In the genomic region with DNA sequence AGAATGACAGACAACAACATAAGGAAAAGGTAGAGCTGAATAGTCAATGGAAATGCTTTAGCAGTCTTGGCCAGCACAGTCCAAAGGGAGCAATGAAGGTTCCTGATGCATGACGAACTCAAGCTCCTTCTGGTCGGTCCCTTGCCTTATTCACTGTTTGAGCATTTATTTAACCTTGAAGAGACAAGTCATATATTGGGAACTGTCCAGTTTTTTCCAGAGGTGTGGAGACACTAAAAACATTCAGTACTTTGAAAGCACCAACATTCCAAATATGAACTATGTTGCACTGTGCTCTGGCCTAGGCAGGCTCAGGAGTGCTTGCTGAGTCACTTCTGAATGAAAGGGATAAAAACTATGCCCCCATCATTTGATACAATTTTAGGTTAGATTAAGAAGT, we compare ENCODE assay signal across 17 cellular contexts.
DNase-seq lines count a peak whose midpoint lies in the region; ATAC-seq and TF ChIP-seq lines count a peak whose summit lies in the region.
"Had no signal": no experiment of that assay in that cellular context is flagged by ENCODE, and none has a peak within 500 bp of the region (broad histone marks: within the 10 kb centered on the region; RNA-seq: fewer than 3 reads in every experiment).

No MANE protein-coding gene starts in this region.

- H3K79me2 ChIP-seq in PC-3 (ENCODE audit: low read length): no peaks in the 10 kb centered on the region
- H3K79me2 ChIP-seq in SK-N-SH (ENCODE audit: insufficient read depth): no peaks in the 10 kb centered on the region

- DNase-seq in PC-3: peak; percentile 10
- peak; percentile 87 for DNase-seq in renal cortical epithelial cell (ENCODE audit: low read depth)
- DNase-seq in RKO (ENCODE audit: low spot score): no peak
- DNase-seq in SK-N-SH: no peak
- DNase-seq in lower leg skin (ENCODE audit: low spot score in 2 of 2): no peak
- no peak for DNase-seq in stimulated activated CD4-positive, alpha-beta T cell treated with anti-CD3 and anti-CD28 coated beads, Interleukin-4, amount 100 ng/mL, for 24 hours
- DNase-seq: ACHN; C1 segment of cervical spinal cord; CD8-positive, alpha-beta memory T cell; HFFc6; NCI-H1092 treated with DMSO at 0.1 percent for 48 hours; NCI-H146; NCI-H2029 treated with DMSO at 0.1 percent for 48 hours; NCI-H2171; NCI-H526 had no signal

- H3K9me3 ChIP-seq in PC-3 (ENCODE audit: low read length) (no peaks in the 10 kb centered on the region), gastroesophageal sphincter (no peaks in the 10 kb centered on the region), SK-N-SH (no peaks in the 10 kb centered on the region)
- H3K9me3 ChIP-seq: SJSA1 had no signal

- TF ChIP-seq CTCF in PC-3 (conservative IDR thresholded peaks at IDR 0.05; ENCODE audit: low read depth, low read length): no peak
- no peak for TF ChIP-seq CTCF in gastroesophageal sphincter (IDR thresholded peaks at IDR 0.05)
- no peak for TF ChIP-seq CTCF in SK-N-SH (IDR thresholded peaks at IDR 0.05)
- TF ChIP-seq CTCF in lower leg skin (IDR thresholded peaks at IDR 0.05): no peak

- H3K36me3 ChIP-seq in PC-3 (ENCODE audit: low read depth, low read length): no peaks in the 10 kb centered on the region
- no peaks in the 10 kb centered on the region for H3K36me3 ChIP-seq in gastroesophageal sphincter
- no peaks in the 10 kb centered on the region for H3K36me3 ChIP-seq in SK-N-SH (replicated peaks in 1 of 2; ENCODE audit: control insufficient read depth in 1 of 2, insufficient read depth in 2 of 2, low read length in 1 of 2)
- H3K36me3 ChIP-seq: SJSA1 had no signal

- POLR2A ChIA-PET in PC-3 (lab: Charles Lee; ENCODE audit: unreplicated experiment): interaction anchor here (0.7 kb wide), 1 partner anchor 26 kb away, joined by 3 read pairs; no protein-coding TSS in a partner anchor
- POLR2A ChIA-PET in SK-N-SH (lab: Yijun Ruan, JAX): no interaction called here

- intact Hi-C loops in PC-3 (cut with micrococcal nuclease) (no loop called here), lower leg skin (cut with DNase I; ENCODE audit: low total_unique reads) (no loop called here)

- H3K4me3 ChIP-seq in PC-3 (ENCODE audit: low read length) (no peak overlapping the region), gastroesophageal sphincter (no peak overlapping the region), SK-N-SH (ENCODE audit: low read depth in 2 of 2, low read length in 1 of 2) (no peak overlapping the region), lower leg skin (ENCODE audit: low read depth, poor library complexity, severe bottlenecking) (no peak overlapping the region)
- H3K4me3 ChIP-seq: SJSA1 had no signal

- no peaks in the 10 kb centered on the region for H3K27me3 ChIP-seq in PC-3 (ENCODE audit: low read length)
- no peaks in the 10 kb centered on the region for H3K27me3 ChIP-seq in gastroesophageal sphincter
- no peaks in the 10 kb centered on the region for H3K27me3 ChIP-seq in SK-N-SH (ENCODE audit: insufficient read depth)
- H3K27me3 ChIP-seq: SJSA1 had no signal

- ATAC-seq in PC-3 (no peak), gastroesophageal sphincter (peak; percentile 19)

- H3K4me1 ChIP-seq in PC-3 (ENCODE audit: insufficient read depth, low read length) (peaks cover 25% of the 10 kb centered on the region), gastroesophageal sphincter (peaks cover 0 to 6% (median 0%) of the 10 kb centered on the region in 3 donors), SK-N-SH (ENCODE audit: control insufficient read depth in 1 of 2, insufficient read depth in 2 of 2, low read depth in 1 of 2, low read length in 1 of 2) (peaks cover 0 to 6% of the 10 kb centered on the region in 2 experiments; a peak in 1 of 4 replicates)
- H3K4me1 ChIP-seq: SJSA1 had no signal

- H3K9me2 ChIP-seq in PC-3 (replicated peaks; ENCODE audit: low read length) (no peaks in the 10 kb centered on the region), SK-N-SH (no peaks in the 10 kb centered on the region)

- no peaks in the 10 kb centered on the region for H3F3A ChIP-seq in PC-3 (ENCODE audit: low read length, unreplicated experiment)
- H3F3A ChIP-seq in SK-N-SH (replicated peaks; ENCODE audit: insufficient read depth): no peaks in the 10 kb centered on the region

- no peak overlapping the region for H2AFZ ChIP-seq in PC-3 (ENCODE audit: low read length)
- H2AFZ ChIP-seq in SK-N-SH (ENCODE audit: low read depth): no peak overlapping the region

- H3K9ac ChIP-seq in PC-3 (ENCODE audit: low read length): no peak overlapping the region
- H3K9ac ChIP-seq in SK-N-SH: no peak overlapping the region

- BruUV-seq in PC-3 (replicated peaks; lab: Mats Ljungman, UMichigan): no TSS peak

- no peak for TF ChIP-seq EP300 in gastroesophageal sphincter (IDR thresholded peaks at IDR 0.05)
- TF ChIP-seq EP300 in SK-N-SH (IDR thresholded peaks at IDR 0.05; ENCODE audit: borderline replicate concordance in 1 of 2, low read depth in 1 of 2, low read length in 1 of 2): no peak

- no peak for TF ChIP-seq RAD21 in SK-N-SH (IDR thresholded peaks at IDR 0.05; ENCODE audit: low read length)

- CTCF ChIA-PET in PC-3 (lab: Charles Lee): interaction anchor here (2.4 kb wide), 1 partner anchor 130 kb away, joined by 13 read pairs; no protein-coding TSS in a partner anchor
- CTCF ChIA-PET in SK-N-SH (lab: Yijun Ruan, JAX): interaction anchor here (0.9 kb wide), 1 partner anchor 12 kb away, joined by 3 read pairs; no protein-coding TSS in a partner anchor

- no peak overlapping the region for H3K4me2 ChIP-seq in PC-3 (ENCODE audit: low read length)
- no peak overlapping the region for H3K4me2 ChIP-seq in SK-N-SH

- H3K27ac ChIP-seq in PC-3 (ENCODE audit: low read length): no peak overlapping the region
- no peak overlapping the region for H3K27ac ChIP-seq in gastroesophageal sphincter
- no peak overlapping the region for H3K27ac ChIP-seq in SK-N-SH (ENCODE audit: low read depth in 2 of 2, low read length in 1 of 2)
- H3K27ac ChIP-seq: SJSA1 had no signal

- H4K20me1 ChIP-seq in PC-3 (ENCODE audit: low read length) (no peaks in the 10 kb centered on the region), SK-N-SH (ENCODE audit: insufficient read depth) (no peaks in the 10 kb centered on the region)

- 40 to 51% methylated on average over 2 of the region's 2 CpGs for WGBS in gastroesophageal sphincter (ENCODE audit: low coverage in 1 of 2), 2 donors
- WGBS in SK-N-SH (ENCODE audit: low lambda C conversion rate): 32% methylated on average over 2 of the region's 2 CpGs
- WGBS in lower leg skin, 2 donors: 89 to 91% methylated on average over 2 of the region's 2 CpGs

- TF ChIP-seq POLR2A in gastroesophageal sphincter (IDR thresholded peaks at IDR 0.05): no peak
- TF ChIP-seq POLR2A in lower leg skin (IDR thresholded peaks at IDR 0.05): no peak

TF ChIP-seq in SK-N-SH, 30 proteins besides CTCF, POLR2A, EP300 and RAD21 (continues in another document):
- TF ChIP-seq GABPA (IDR thresholded peaks at IDR 0.05; ENCODE audit: low read depth) (no peak), YY1 (IDR thresholded peaks at IDR 0.05; ENCODE audit: low read depth) (no peak), FOXM1 (IDR thresholded peaks at IDR 0.05; ENCODE audit: low read depth) (no peak), IRF3 (IDR thresholded peaks at IDR 0.05; ENCODE audit: low read depth, low read length) (no peak), TAF1 (IDR thresholded peaks at IDR 0.05; ENCODE audit: borderline replicate concordance, low read depth, low read length) (no peak), GATA2 (CRISPR knock-in tag; IDR thresholded peaks at IDR 0.05) (no peak), FOSL2 (IDR thresholded peaks at IDR 0.05; ENCODE audit: borderline replicate concordance, low read depth) (no peak), SMC3 (IDR thresholded peaks at IDR 0.05; ENCODE audit: low read depth, low read length) (no peak), RFX5 (IDR thresholded peaks at IDR 0.05; ENCODE audit: low read length) (no peak)
- TF ChIP-seq, protein P1, sequence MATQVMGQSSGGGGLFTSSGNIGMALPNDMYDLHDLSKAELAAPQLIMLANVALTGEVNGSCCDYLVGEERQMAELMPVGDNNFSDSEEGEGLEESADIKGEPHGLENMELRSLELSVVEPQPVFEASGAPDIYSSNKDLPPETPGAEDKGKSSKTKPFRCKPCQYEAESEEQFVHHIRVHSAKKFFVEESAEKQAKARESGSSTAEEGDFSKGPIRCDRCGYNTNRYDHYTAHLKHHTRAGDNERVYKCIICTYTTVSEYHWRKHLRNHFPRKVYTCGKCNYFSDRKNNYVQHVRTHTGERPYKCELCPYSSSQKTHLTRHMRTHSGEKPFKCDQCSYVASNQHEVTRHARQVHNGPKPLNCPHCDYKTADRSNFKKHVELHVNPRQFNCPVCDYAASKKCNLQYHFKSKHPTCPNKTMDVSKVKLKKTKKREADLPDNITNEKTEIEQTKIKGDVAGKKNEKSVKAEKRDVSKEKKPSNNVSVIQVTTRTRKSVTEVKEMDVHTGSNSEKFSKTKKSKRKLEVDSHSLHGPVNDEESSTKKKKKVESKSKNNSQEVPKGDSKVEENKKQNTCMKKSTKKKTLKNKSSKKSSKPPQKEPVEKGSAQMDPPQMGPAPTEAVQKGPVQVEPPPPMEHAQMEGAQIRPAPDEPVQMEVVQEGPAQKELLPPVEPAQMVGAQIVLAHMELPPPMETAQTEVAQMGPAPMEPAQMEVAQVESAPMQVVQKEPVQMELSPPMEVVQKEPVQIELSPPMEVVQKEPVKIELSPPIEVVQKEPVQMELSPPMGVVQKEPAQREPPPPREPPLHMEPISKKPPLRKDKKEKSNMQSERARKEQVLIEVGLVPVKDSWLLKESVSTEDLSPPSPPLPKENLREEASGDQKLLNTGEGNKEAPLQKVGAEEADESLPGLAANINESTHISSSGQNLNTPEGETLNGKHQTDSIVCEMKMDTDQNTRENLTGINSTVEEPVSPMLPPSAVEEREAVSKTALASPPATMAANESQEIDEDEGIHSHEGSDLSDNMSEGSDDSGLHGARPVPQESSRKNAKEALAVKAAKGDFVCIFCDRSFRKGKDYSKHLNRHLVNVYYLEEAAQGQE (IDR thresholded peaks at IDR 0.05; ENCODE audit: low read depth, low read length): no peak
- TF ChIP-seq, protein P2, sequence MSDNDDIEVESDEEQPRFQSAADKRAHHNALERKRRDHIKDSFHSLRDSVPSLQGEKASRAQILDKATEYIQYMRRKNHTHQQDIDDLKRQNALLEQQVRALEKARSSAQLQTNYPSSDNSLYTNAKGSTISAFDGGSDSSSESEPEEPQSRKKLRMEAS (IDR thresholded peaks at IDR 0.05; ENCODE audit: low read depth): no peak

Comparison
In these comparisons a context has a peak if more than half of its experiments do, and no peak if none do; other contexts are left out.
1. DNase-seq: peak in PC-3 (single experiment) and renal cortical epithelial cell (single experiment); none in RKO (single experiment), SK-N-SH (single experiment), lower leg skin (0 of 2) and stimulated activated CD4-positive, alpha-beta T cell treated with anti-CD3 and anti-CD28 coated beads, Interleukin-4, amount 100 ng/mL, for 24 hours (single experiment).